ENCODE assay signal across 30 cellular contexts in genomic region chr4:94368459-94368858, GRCh38. TPM values are rescaled to one million over a fixed set of nuclear protein-coding genes. Genes with fewer than 3 reads are reported as not detected.
"Had no signal": no experiment of that assay in that cellular context is flagged by ENCODE, and none has a peak within 500 bp of the region (broad histone marks: within the 10 kb centered on the region; RNA-seq: fewer than 3 reads in every experiment).

No MANE protein-coding gene starts in this region.

- H3K4me3 ChIP-seq: adrenal gland, ascending aorta, body of pancreas, breast epithelium, cardiac muscle cell had no signal

- H3K27ac ChIP-seq: adrenal gland, ascending aorta, body of pancreas, brain microvascular endothelial cell, breast epithelium, cardiac muscle cell had no signal

- H3K36me3 ChIP-seq: adrenal gland, ascending aorta, brain microvascular endothelial cell, breast epithelium, cardiac muscle cell had no signal

- DNase-seq: activated effector memory CD4-positive, alpha-beta T cell treated with anti-CD3 and anti-CD28 coated beads, Interleukin-2, amount 50 U/mL, for 16 hours; activated effector memory CD4-positive, alpha-beta T cell treated with Interleukin-2 at 50 U/mL for 16 hours; activated gamma-delta T cell; activated gamma-delta T cell treated with Interleukin-2 at 50 U/mL for 16 hours; activated naive CD4-positive, alpha-beta T cell; activated naive CD4-positive, alpha-beta T cell treated with anti-CD3 and anti-CD28 coated beads for 36 hours; activated naive CD4-positive, alpha-beta T cell treated with anti-CD3 and anti-CD28 coated beads, Interleukin-2, amount 10 ng/mL, durations not matched to agents 7 days and 5 days; activated naive CD4-positive, alpha-beta T cell treated with anti-CD3 and anti-CD28 coated beads, Interleukin-2, amount 50 U/mL, for 16 hours; activated naive CD4-positive, alpha-beta T cell treated with Interleukin-2 at 50 U/mL for 16 hours; activated naive CD8-positive, alpha-beta T cell treated with anti-CD3 and anti-CD28 coated beads for 36 hours; activated naive CD8-positive, alpha-beta T cell treated with anti-CD3 and anti-CD28 coated beads, Interleukin-2, amount 10 ng/mL, durations not matched to agents 7 days and 5 days; activated naive CD8-positive, alpha-beta T cell treated with anti-CD3 and anti-CD28 coated beads, Interleukin-2, amount 50 U/mL, for 24 hours; activated T-cell treated with anti-CD3 and anti-CD28 coated beads, Interleukin-2, amount 50 U/mL, for 1 hour; activated T-cell treated with anti-CD3 and anti-CD28 coated beads, Interleukin-2, amount 50 U/mL, for 24 hours; activated T-cell treated with anti-CD3 and anti-CD28 coated beads, Interleukin-2, amount 50 U/mL, for 4 hours; activated T-cell treated with anti-CD3 and anti-CD28 coated beads, Interleukin-2, amount 50 U/mL, for 48 hours; activated T-cell treated with anti-CD3 and anti-CD28 coated beads, Interleukin-2, amount 50 U/mL, for 72 hours; adrenal gland; amniotic stem cell; amygdala; anterior cingulate cortex; aorta; body of pancreas; brain microvascular endothelial cell; caudate nucleus; central memory CD4-positive, alpha-beta T cell; cerebellar nuclear complex had no signal

- H3K9me3 ChIP-seq: adrenal gland, body of pancreas, breast epithelium had no signal

- H3K27me3 ChIP-seq: adrenal gland, ascending aorta, body of pancreas, brain microvascular endothelial cell, breast epithelium, cardiac muscle cell had no signal

RNA-seq across cellular contexts. Expression of gene HPGDS, which starts 25.8 kb away (rescaled TPM):
- polyA plus RNA-seq: cardiac muscle cell had no signal
